13 cellular contexts compared by ENCODE assay signal in the genomic region with DNA sequence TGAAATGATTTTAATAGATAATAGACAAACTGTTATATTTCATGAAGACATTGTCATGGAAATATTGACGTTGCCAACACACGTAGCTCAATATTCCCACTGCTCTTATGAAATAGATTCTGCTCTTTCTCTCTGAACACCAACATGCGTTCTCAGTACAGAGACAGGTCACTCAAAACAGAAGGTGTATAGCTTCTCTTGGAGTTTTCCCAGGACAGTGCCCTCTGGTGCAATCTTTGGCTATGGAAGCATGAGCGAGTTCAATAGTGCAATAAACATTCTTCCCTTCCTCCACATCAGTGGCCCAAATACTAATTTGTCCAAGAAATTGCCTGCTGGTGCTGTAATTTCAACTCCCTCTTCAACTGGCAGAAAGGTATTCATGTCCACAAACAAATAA.
DNase-seq lines count a peak whose midpoint lies in the region; ATAC-seq and TF ChIP-seq lines count a peak whose summit lies in the region.
"Had no signal": no experiment of that assay in that cellular context is flagged by ENCODE, and none has a peak within 500 bp of the region (broad histone marks: within the 10 kb centered on the region; RNA-seq: fewer than 3 reads in every experiment).

No MANE protein-coding gene starts in this region.

- ATAC-seq in HG03457 (IDR thresholded peaks at IDR 0.05; ENCODE audit: unreplicated experiment), result no peak
- ATAC-seq: activated CD4-positive, alpha-beta T cell treated with anti-CD3 and anti-CD28 coated beads for 36 hours had no signal

- no peak overlapping the region for H3K4me3 Mint-ChIP-seq in progenitor cell of endocrine pancreas (ENCODE audit: low read depth)
- no peak overlapping the region for H3K4me3 Mint-ChIP-seq in activated CD4-positive, alpha-beta memory T cell treated with anti-CD3 and anti-CD28 coated beads, Interleukin-2, amount 10 ng/mL, durations not matched to agents 7 days and 5 days
- H3K4me3 Mint-ChIP-seq: activated CD4-positive, alpha-beta T cell treated with anti-CD3 and anti-CD28 coated beads for 36 hours had no signal

- intact Hi-C loops in adrenal gland (cut with DNase I), result no loop called here
- intact Hi-C loops in left ventricle myocardium inferior (cut with micrococcal nuclease), result no loop called here

- H3K27me3 ChIP-seq in adrenal gland (no peaks in the 10 kb centered on the region), left ventricle myocardium inferior (ENCODE audit: low read depth) (no peaks in the 10 kb centered on the region)
- H3K27me3 ChIP-seq: sigmoid colon had no signal

- WGBS in adrenal gland, 4 donors, result 61 to 68% (median 62%) methylated on average over 4 of the region's 4 CpGs

- peaks cover 20% of the 10 kb centered on the region for H3K4me1 Mint-ChIP-seq in progenitor cell of endocrine pancreas (ENCODE audit: low read depth)
- no peaks in the 10 kb centered on the region for H3K4me1 Mint-ChIP-seq in activated CD4-positive, alpha-beta memory T cell treated with anti-CD3 and anti-CD28 coated beads, Interleukin-2, amount 10 ng/mL, durations not matched to agents 7 days and 5 days
- H3K4me1 Mint-ChIP-seq: activated CD4-positive, alpha-beta T cell treated with anti-CD3 and anti-CD28 coated beads for 36 hours had no signal

- H3K9me3 ChIP-seq in adrenal gland (replicated peaks in 1 of 3) (no peaks in the 10 kb centered on the region), left ventricle myocardium inferior (replicated peaks) (no peaks in the 10 kb centered on the region)
- H3K9me3 ChIP-seq: sigmoid colon had no signal

- no peaks in the 10 kb centered on the region for H3K36me3 Mint-ChIP-seq in progenitor cell of endocrine pancreas (ENCODE audit: insufficient read depth)
- H3K36me3 Mint-ChIP-seq in activated CD4-positive, alpha-beta memory T cell treated with anti-CD3 and anti-CD28 coated beads, Interleukin-2, amount 10 ng/mL, durations not matched to agents 7 days and 5 days (ENCODE audit: low read depth), result no peaks in the 10 kb centered on the region

- TF ChIP-seq CTCF in adrenal gland (IDR thresholded peaks at IDR 0.05) (peak in 1 of 6 experiments; percentile 17), left ventricle myocardium inferior (IDR thresholded peaks at IDR 0.05; ENCODE audit: borderline replicate concordance) (peak; percentile 37), progenitor cell of endocrine pancreas (IDR thresholded peaks at IDR 0.05; ENCODE audit: unreplicated experiment) (peak; percentile 45)

- no peak overlapping the region for H3K27ac ChIP-seq in adrenal gland
- H3K27ac ChIP-seq in left ventricle myocardium inferior (replicated peaks), result no peak overlapping the region
- H3K27ac ChIP-seq: sigmoid colon had no signal

- H3K36me3 ChIP-seq in adrenal gland (replicated peaks in 1 of 2) (no peaks in the 10 kb centered on the region), left ventricle myocardium inferior (no peaks in the 10 kb centered on the region)
- H3K36me3 ChIP-seq: sigmoid colon had no signal

- no peak overlapping the region for H3K27ac Mint-ChIP-seq in progenitor cell of endocrine pancreas
- H3K27ac Mint-ChIP-seq in activated CD4-positive, alpha-beta memory T cell treated with anti-CD3 and anti-CD28 coated beads, Interleukin-2, amount 10 ng/mL, durations not matched to agents 7 days and 5 days, result no peak overlapping the region
- H3K27ac Mint-ChIP-seq: activated CD4-positive, alpha-beta T cell treated with anti-CD3 and anti-CD28 coated beads for 36 hours had no signal

- no peaks in the 10 kb centered on the region for H3K27me3 Mint-ChIP-seq in progenitor cell of endocrine pancreas
- H3K27me3 Mint-ChIP-seq in activated CD4-positive, alpha-beta memory T cell treated with anti-CD3 and anti-CD28 coated beads, Interleukin-2, amount 10 ng/mL, durations not matched to agents 7 days and 5 days, result no peaks in the 10 kb centered on the region
- H3K27me3 Mint-ChIP-seq: activated CD4-positive, alpha-beta T cell treated with anti-CD3 and anti-CD28 coated beads for 36 hours had no signal

- peaks cover 3% of the 10 kb centered on the region for H3K9me3 Mint-ChIP-seq in progenitor cell of endocrine pancreas (ENCODE audit: low read depth)
- H3K9me3 Mint-ChIP-seq in activated CD4-positive, alpha-beta memory T cell treated with anti-CD3 and anti-CD28 coated beads, Interleukin-2, amount 10 ng/mL, durations not matched to agents 7 days and 5 days, result peaks cover 3% of the 10 kb centered on the region

- H3K4me1 ChIP-seq in adrenal gland (replicated peaks in 1 of 2) (peaks cover 0 to 7% of the 10 kb centered on the region in 2 donors), left ventricle myocardium inferior (peaks cover 4% of the 10 kb centered on the region)

- no peak overlapping the region for H3K4me3 ChIP-seq in adrenal gland
- no peak overlapping the region for H3K4me3 ChIP-seq in left ventricle myocardium inferior
- H3K4me3 ChIP-seq: sigmoid colon had no signal

- DNase-seq in DMS 273 (lab: John Stamatoyannopoulos, UW; ENCODE audit: unreplicated experiment) (peak; percentile 54), DMS 273 treated with DMSO at 0.1 percent for 48 hours (lab: John Stamatoyannopoulos, UW) (no peak), adrenal gland (peak in 5 of 7 donors; percentile 21 to 64 (median 37)), left ventricle myocardium inferior (no peak), progenitor cell of endocrine pancreas (ENCODE audit: low spot score, unreplicated experiment) (no peak), HUDEP-2 (lab: John Stamatoyannopoulos, UW; ENCODE audit: unreplicated experiment in 76 of 76) (no peak)
- no peak for DNase-seq in activated CD4-positive, alpha-beta memory T cell treated with anti-CD3 and anti-CD28 coated beads, Interleukin-2, amount 10 ng/mL, durations not matched to agents 7 days and 5 days
- DNase-seq: 8988T; activated CD4-positive, alpha-beta T cell treated with anti-CD3 and anti-CD28 coated beads for 36 hours; DMS153; NCI-H526 treated with DMSO at 0.1 percent for 48 hours; sigmoid colon had no signal

- TF ChIP-seq POLR2A in adrenal gland (IDR thresholded peaks at IDR 0.05), result no peak

- CTCF ChIA-PET in activated CD4-positive, alpha-beta memory T cell treated with anti-CD3 and anti-CD28 coated beads, Interleukin-2, amount 10 ng/mL, durations not matched to agents 7 days and 5 days (lab: Charles Lee), result interaction anchor here (1.3 kb wide), 1 partner anchor 10 kb away, joined by 3 read pairs; no protein-coding TSS in a partner anchor

- POLR2A ChIA-PET in activated CD4-positive, alpha-beta memory T cell treated with anti-CD3 and anti-CD28 coated beads, Interleukin-2, amount 10 ng/mL, durations not matched to agents 7 days and 5 days (lab: Charles Lee), result no interaction called here

Comparison
In these comparisons a context has a peak if more than half of its experiments do, and no peak if none do; other contexts are left out.
1. DNase-seq: peak in DMS 273 (single experiment) and adrenal gland (5 of 7); none in DMS 273 treated with DMSO at 0.1 percent for 48 hours (single experiment), left ventricle myocardium inferior (single experiment), progenitor cell of endocrine pancreas (single experiment), HUDEP-2 (0 of 76) and activated CD4-positive, alpha-beta memory T cell treated with anti-CD3 and anti-CD28 coated beads, Interleukin-2, amount 10 ng/mL, durations not matched to agents 7 days and 5 days (single experiment).